1 cellular context compared by ENCODE assay signal in the genomic region with DNA sequence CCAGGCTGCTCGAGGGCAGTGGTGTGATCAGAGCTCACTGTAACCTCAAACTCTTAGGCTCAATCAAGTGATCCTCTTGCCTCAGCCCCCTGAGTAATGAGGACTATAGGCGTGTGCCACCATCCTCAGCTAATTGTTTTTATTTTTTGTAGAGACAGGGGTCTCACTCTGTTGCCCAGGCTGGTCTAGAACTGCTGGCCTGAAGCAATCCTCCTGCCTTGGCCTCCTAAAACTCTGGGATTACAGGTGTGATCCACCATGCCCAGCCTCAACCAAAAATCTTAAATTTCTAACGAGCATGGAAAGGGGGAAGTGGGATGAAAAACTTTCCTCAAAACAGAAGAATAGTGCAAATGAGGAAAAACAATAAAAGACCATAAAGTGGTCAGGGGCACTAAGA.
TF ChIP-seq lines count a peak whose summit lies in the region.

No MANE protein-coding gene starts in this region.

TF ChIP-seq in GM12878, 131 proteins besides CTCF, POLR2A, EP300 and RAD21:
- TF ChIP-seq SPI1 (IDR thresholded peaks at IDR 0.05; ENCODE audit: borderline replicate concordance, insufficient read depth, low read depth, low read length): peak; percentile 23; the same call in 1 of the 2 replicates
- TF ChIP-seq ZNF384 (IDR thresholded peaks at IDR 0.05; ENCODE audit: borderline replicate concordance, low read depth, low read length): no peak
- TF ChIP-seq ETV6 (conservative IDR thresholded peaks at IDR 0.05 in 1 of 2, IDR thresholded peaks at IDR 0.05 in 1 of 2; ENCODE audit: borderline replicate concordance in 1 of 2, low read depth in 1 of 2): no peak
- TF ChIP-seq SMC3 (IDR thresholded peaks at IDR 0.05; ENCODE audit: borderline replicate concordance, low read length): no peak
- no peak for TF ChIP-seq MTA3 (IDR thresholded peaks at IDR 0.05; ENCODE audit: borderline replicate concordance, low read length)
